In genomic region chr2:189657867-189658266, GRCh38 we compare ENCODE assay signal across 8 cellular contexts. TPM values are rescaled to one million over a fixed set of nuclear protein-coding genes. Genes with fewer than 3 reads are reported as not detected.
DNase-seq lines count a peak whose midpoint lies in the region; ATAC-seq and TF ChIP-seq lines count a peak whose summit lies in the region.

No MANE protein-coding gene starts in this region.

- ATAC-seq in GM19372 (IDR thresholded peaks at IDR 0.05; ENCODE audit: low read depth, unreplicated experiment) (peak; percentile 28), HG03139 (IDR thresholded peaks at IDR 0.05; ENCODE audit: unreplicated experiment) (peak; percentile 38)

- TF ChIP-seq CTCF in sigmoid colon (IDR thresholded peaks at IDR 0.05) = no peak
- no peak for TF ChIP-seq CTCF in CD14-positive monocyte (IDR thresholded peaks at IDR 0.05)

- peaks cover 30% of the 10 kb centered on the region for H3K4me1 Mint-ChIP-seq in activated CD4-positive, alpha-beta T cell treated with anti-CD3 and anti-CD28 coated beads, Interleukin-2, amount 10 ng/mL, durations not matched to agents 24 days and 14 days
- peaks cover 18% of the 10 kb centered on the region for H3K4me1 Mint-ChIP-seq in CD14-positive monocyte

- H3K9me3 ChIP-seq in sigmoid colon = no peaks in the 10 kb centered on the region

- peak; percentile 89 for DNase-seq in activated CD4-positive, alpha-beta T cell treated with anti-CD3 and anti-CD28 coated beads, Interleukin-2, amount 10 ng/mL, durations not matched to agents 24 days and 14 days
- DNase-seq in iris pigment epithelial cell (ENCODE audit: low read depth) (peak; percentile 96), mesenteric fat pad (ENCODE audit: low spot score) (no peak), sigmoid colon (no peak), putamen (ENCODE audit: low spot score) (no peak), CD14-positive monocyte (ENCODE audit: low spot score) (no peak)

- H3K36me3 ChIP-seq in sigmoid colon = no peaks in the 10 kb centered on the region

- no peak for TF ChIP-seq POLR2A in sigmoid colon (IDR thresholded peaks at IDR 0.05)

- peak overlapping the region; percentile 88 for H3K27ac Mint-ChIP-seq in activated CD4-positive, alpha-beta T cell treated with anti-CD3 and anti-CD28 coated beads, Interleukin-2, amount 10 ng/mL, durations not matched to agents 24 days and 14 days
- peak overlapping the region in 2 of 7 donors; percentile 55 to 68 for H3K27ac Mint-ChIP-seq in CD14-positive monocyte

- no peaks in the 10 kb centered on the region for H3K27me3 ChIP-seq in sigmoid colon

- peak overlapping the region; percentile 68 for H3K4me3 Mint-ChIP-seq in activated CD4-positive, alpha-beta T cell treated with anti-CD3 and anti-CD28 coated beads, Interleukin-2, amount 10 ng/mL, durations not matched to agents 24 days and 14 days
- no peak overlapping the region for H3K4me3 Mint-ChIP-seq in CD14-positive monocyte

- peaks cover 0 to 13% (median 12%) of the 10 kb centered on the region in 4 donors for H3K4me1 ChIP-seq in sigmoid colon

- TF ChIP-seq EP300 in sigmoid colon (IDR thresholded peaks at IDR 0.05) = no peak

- H3K4me3 ChIP-seq in sigmoid colon = no peak overlapping the region

- WGBS in sigmoid colon, 2 donors = 52 to 84% methylated on average over 5 of the region's 5 CpGs

- intact Hi-C loops in activated CD4-positive, alpha-beta T cell treated with anti-CD3 and anti-CD28 coated beads, Interleukin-2, amount 10 ng/mL, durations not matched to agents 24 days and 14 days (cut with micrococcal nuclease) = loop anchor here (1.0 kb wide), 1 partner anchor 17 kb away; no protein-coding TSS in a partner anchor
- intact Hi-C loops in sigmoid colon (cut with DNase I) = no loop called here
- intact Hi-C loops in CD14-positive monocyte (cut with micrococcal nuclease) = no loop called here

- no peaks in the 10 kb centered on the region for H3K27me3 Mint-ChIP-seq in activated CD4-positive, alpha-beta T cell treated with anti-CD3 and anti-CD28 coated beads, Interleukin-2, amount 10 ng/mL, durations not matched to agents 24 days and 14 days
- no peaks in the 10 kb centered on the region for H3K27me3 Mint-ChIP-seq in CD14-positive monocyte (ENCODE audit: low read depth in 3 of 3)

- peaks cover under 1% of the 10 kb centered on the region for H3K36me3 Mint-ChIP-seq in activated CD4-positive, alpha-beta T cell treated with anti-CD3 and anti-CD28 coated beads, Interleukin-2, amount 10 ng/mL, durations not matched to agents 24 days and 14 days (ENCODE audit: low read depth)
- no peaks in the 10 kb centered on the region for H3K36me3 Mint-ChIP-seq in CD14-positive monocyte

- peaks cover 8% of the 10 kb centered on the region for H3K9me3 Mint-ChIP-seq in activated CD4-positive, alpha-beta T cell treated with anti-CD3 and anti-CD28 coated beads, Interleukin-2, amount 10 ng/mL, durations not matched to agents 24 days and 14 days
- peaks cover 3 to 7% (median 6%) of the 10 kb centered on the region in 7 donors for H3K9me3 Mint-ChIP-seq in CD14-positive monocyte

- H3K27ac ChIP-seq in sigmoid colon = no peak overlapping the region

RNA-seq across cellular contexts. Expression of gene ASNSD1, which starts 3.4 kb away (rescaled TPM):
- total RNA-seq in activated CD4-positive, alpha-beta T cell treated with anti-CD3 and anti-CD28 coated beads, Interleukin-2, amount 10 ng/mL, durations not matched to agents 24 days and 14 days = 59.7 and 63.7 TPM in 2 replicates
- total RNA-seq in mesenteric fat pad (36.5 TPM), sigmoid colon (10 to 100 TPM; 41.5 to 56.6 (median 49.7) TPM)
- polyA plus RNA-seq in sigmoid colon (10 to 100 TPM; 22.5 to 37.8 (median 27.3) TPM), CD14-positive monocyte (10 to 100 TPM; 26.6 to 27.1 TPM)

RNA-seq across cellular contexts. Expression of gene ANKAR, which starts 16.6 kb away (rescaled TPM):
- total RNA-seq in activated CD4-positive, alpha-beta T cell treated with anti-CD3 and anti-CD28 coated beads, Interleukin-2, amount 10 ng/mL, durations not matched to agents 24 days and 14 days = 2.9 and 3.4 TPM in 2 replicates
- total RNA-seq in mesenteric fat pad = 6.6 TPM
- 10 to 100 TPM; 11.9 to 27.7 (median 23.9) TPM for total RNA-seq in sigmoid colon
- polyA plus RNA-seq in sigmoid colon = 1 to 10 TPM; 2.1 to 2.5 (median 2.4) TPM
- polyA plus RNA-seq in CD14-positive monocyte = 1 to 10 TPM; 1.1 to 1.4 TPM

Comparison
In these comparisons a context has a peak if more than half of its experiments do, and no peak if none do; other contexts are left out.
1. DNase-seq: peak in activated CD4-positive, alpha-beta T cell treated with anti-CD3 and anti-CD28 coated beads, Interleukin-2, amount 10 ng/mL, durations not matched to agents 24 days and 14 days (single experiment) and iris pigment epithelial cell (single experiment); none in mesenteric fat pad (single experiment), sigmoid colon (single experiment), putamen (single experiment) and CD14-positive monocyte (single experiment).